ENCODE assay signal across 16 cellular contexts in genomic region chr2:219595250-219595649, GRCh38. TPM values are rescaled to one million over a fixed set of nuclear protein-coding genes. Genes with fewer than 3 reads are reported as not detected.
DNase-seq lines count a peak whose midpoint lies in the region; ATAC-seq and TF ChIP-seq lines count a peak whose summit lies in the region.
"Had no signal": no experiment of that assay in that cellular context is flagged by ENCODE, and none has a peak within 500 bp of the region (broad histone marks: within the 10 kb centered on the region; RNA-seq: fewer than 3 reads in every experiment).

No MANE protein-coding gene starts in this region.

- no peak for DNase-seq in SK-N-SH
- peak; percentile 77 for DNase-seq in KBM-7
- no peak for DNase-seq in retinal pigment epithelial cell (ENCODE audit: low read depth)
- DNase-seq in dermis blood vessel endothelial cell = no peak
- no peak for DNase-seq in GM20000 (ENCODE audit: low spot score)
- DNase-seq in GM13976 (ENCODE audit: low spot score) = no peak
- DNase-seq: activated CD4-positive, alpha-beta T cell treated with anti-CD3 and anti-CD28 coated beads, Interleukin-2, amount 10 ng/mL, durations not matched to agents 24 days and 14 days; foreskin keratinocyte; NCI-H2171 treated with DMSO at 0.1 percent for 48 hours; pancreas; stimulated activated CD4-positive, alpha-beta T cell treated with anti-CD3 and anti-CD28 coated beads, Interleukin-4, amount 100 ng/mL, for 24 hours had no signal

- in situ Hi-C loops in KBM-7 (cut with MboI; ENCODE audit: low pct_unique_long_range_greater_than_20kb, low sequenced_read_pairs) (no loop called here), GM13976 (cut with MboI; ENCODE audit: low sequenced_read_pairs, unreplicated experiment) (no loop called here)

- H3K4me1 ChIP-seq in SK-N-SH (ENCODE audit: control insufficient read depth in 1 of 2, insufficient read depth in 2 of 2, low read depth in 1 of 2, low read length in 1 of 2) = peaks cover 0 to 4% of the 10 kb centered on the region in 2 experiments; a peak in 2 of 4 replicates

- no peak for ATAC-seq in SK-N-SH treated with all-trans-retinoic acid at 6 μM for 48 hours
- ATAC-seq: activated T-helper 17 cell treated with anti-CD3 and anti-CD28 coated beads, Interleukin-2, amount 50 U/mL, for 72 hours; foreskin keratinocyte; pancreas had no signal

- no peak overlapping the region for H3K4me3 Mint-ChIP-seq in dendritic cell treated with granulocyte-macrophage colony-stimulating factor and Interleukin-4, amounts not matched to agents 40 ng/mL and 50 ng/mL, for 4 days
- H3K4me3 Mint-ChIP-seq: activated CD4-positive, alpha-beta T cell treated with anti-CD3 and anti-CD28 coated beads, Interleukin-2, amount 10 ng/mL, durations not matched to agents 24 days and 14 days; activated T-helper 17 cell treated with anti-CD3 and anti-CD28 coated beads, Interleukin-2, amount 50 U/mL, for 72 hours; stimulated activated naive CD8-positive, alpha-beta T cell treated with anti-CD3 and anti-CD28 coated beads, Interleukin-15, Interleukin-2, amounts not matched to agents 100 ng/mL and 50 ng/mL, for 24 hours had no signal

- peak overlapping the region; percentile 63 for H3K27ac Mint-ChIP-seq in dendritic cell treated with granulocyte-macrophage colony-stimulating factor and Interleukin-4, amounts not matched to agents 40 ng/mL and 50 ng/mL, for 4 days
- H3K27ac Mint-ChIP-seq: activated CD4-positive, alpha-beta T cell treated with anti-CD3 and anti-CD28 coated beads, Interleukin-2, amount 10 ng/mL, durations not matched to agents 24 days and 14 days; activated T-helper 17 cell treated with anti-CD3 and anti-CD28 coated beads, Interleukin-2, amount 50 U/mL, for 72 hours; stimulated activated naive CD8-positive, alpha-beta T cell treated with anti-CD3 and anti-CD28 coated beads, Interleukin-15, Interleukin-2, amounts not matched to agents 100 ng/mL and 50 ng/mL, for 24 hours had no signal

- H3K36me3 ChIP-seq in SK-N-SH (replicated peaks in 1 of 2; ENCODE audit: control insufficient read depth in 1 of 2, insufficient read depth in 2 of 2, low read length in 1 of 2) = no peaks in the 10 kb centered on the region
- H3K36me3 ChIP-seq: pancreas had no signal

- H3K79me2 ChIP-seq in SK-N-SH (ENCODE audit: insufficient read depth) = peaks cover 16% of the 10 kb centered on the region; the same call in 1 of the 2 replicates

- TF ChIP-seq CTCF in SK-N-SH (IDR thresholded peaks at IDR 0.05) (no peak), retinal pigment epithelial cell (conservative IDR thresholded peaks at IDR 0.05; ENCODE audit: low read depth, low read length) (peak; percentile 40), GM20000 (IDR thresholded peaks at IDR 0.05; ENCODE audit: extremely low read depth, missing control alignments) (no peak), GM13976 (IDR thresholded peaks at IDR 0.05; ENCODE audit: borderline replicate concordance, control extremely low read depth, extremely low read depth, insufficient read depth, missing control alignments) (no peak)

- no peak overlapping the region for H3K4me2 ChIP-seq in SK-N-SH

- TF ChIP-seq RAD21 in SK-N-SH (IDR thresholded peaks at IDR 0.05; ENCODE audit: low read length) = no peak

- no peaks in the 10 kb centered on the region for H3K9me3 Mint-ChIP-seq in dendritic cell treated with granulocyte-macrophage colony-stimulating factor and Interleukin-4, amounts not matched to agents 40 ng/mL and 50 ng/mL, for 4 days
- H3K9me3 Mint-ChIP-seq: activated CD4-positive, alpha-beta T cell treated with anti-CD3 and anti-CD28 coated beads, Interleukin-2, amount 10 ng/mL, durations not matched to agents 24 days and 14 days; activated T-helper 17 cell treated with anti-CD3 and anti-CD28 coated beads, Interleukin-2, amount 50 U/mL, for 72 hours; stimulated activated naive CD8-positive, alpha-beta T cell treated with anti-CD3 and anti-CD28 coated beads, Interleukin-15, Interleukin-2, amounts not matched to agents 100 ng/mL and 50 ng/mL, for 24 hours had no signal

- peaks cover 8% of the 10 kb centered on the region for H3F3A ChIP-seq in SK-N-SH (replicated peaks; ENCODE audit: insufficient read depth)

- TF ChIP-seq EP300 in SK-N-SH (IDR thresholded peaks at IDR 0.05; ENCODE audit: borderline replicate concordance in 1 of 2, low read depth in 1 of 2, low read length in 1 of 2) = no peak

- no peaks in the 10 kb centered on the region for H4K20me1 ChIP-seq in SK-N-SH (ENCODE audit: insufficient read depth)

- no peaks in the 10 kb centered on the region for H3K9me2 ChIP-seq in SK-N-SH

- H3K9ac ChIP-seq in SK-N-SH = no peak overlapping the region

- peaks cover 27% of the 10 kb centered on the region for H3K4me1 Mint-ChIP-seq in dendritic cell treated with granulocyte-macrophage colony-stimulating factor and Interleukin-4, amounts not matched to agents 40 ng/mL and 50 ng/mL, for 4 days (ENCODE audit: low read depth)

- H3K27ac ChIP-seq in SK-N-SH (ENCODE audit: low read depth in 2 of 2, low read length in 1 of 2) = no peak overlapping the region; a peak in 1 of 4 replicates
- H3K27ac ChIP-seq: foreskin keratinocyte, pancreas had no signal

- CTCF ChIA-PET in SK-N-SH (lab: Yijun Ruan, JAX) = interaction anchor here (0.7 to 4.9 kb wide), 10 partner anchors 35 to 74 kb away, joined by 3 to 37 read pairs (median 3); partner anchors contain the start of genes CHPF and TMEM198

- no peaks in the 10 kb centered on the region for H3K9me3 ChIP-seq in SK-N-SH
- H3K9me3 ChIP-seq: pancreas had no signal

- intact Hi-C loops in dendritic cell treated with granulocyte-macrophage colony-stimulating factor and Interleukin-4, amounts not matched to agents 40 ng/mL and 50 ng/mL, for 4 days (cut with micrococcal nuclease) = loop anchor here (5.0 kb wide), 3 partner anchors 47 to 198 kb away; partner anchors contain the start of gene GMPPA

- H2AFZ ChIP-seq in SK-N-SH (ENCODE audit: low read depth) = no peak overlapping the region

- WGBS in SK-N-SH (ENCODE audit: low lambda C conversion rate) = 74% methylated on average over 3 of the region's 3 CpGs

- peaks cover 12% of the 10 kb centered on the region for H3K27me3 Mint-ChIP-seq in dendritic cell treated with granulocyte-macrophage colony-stimulating factor and Interleukin-4, amounts not matched to agents 40 ng/mL and 50 ng/mL, for 4 days

- POLR2A ChIA-PET in SK-N-SH (lab: Yijun Ruan, JAX) = interaction anchor here (2.3 to 3.9 kb wide), 2 partner anchors 24 to 35 kb away, joined by 9 to 56 read pairs; partner anchors contain the start of genes INHA and OBSL1

- H3K36me3 Mint-ChIP-seq in dendritic cell treated with granulocyte-macrophage colony-stimulating factor and Interleukin-4, amounts not matched to agents 40 ng/mL and 50 ng/mL, for 4 days (ENCODE audit: low read depth) = peaks cover 19% of the 10 kb centered on the region

- H3K4me3 ChIP-seq in SK-N-SH (ENCODE audit: low read depth in 2 of 2, low read length in 1 of 2) (no peak overlapping the region), retinal pigment epithelial cell (ENCODE audit: low read length) (no peak overlapping the region)
- H3K4me3 ChIP-seq: coronary artery, pancreas had no signal

- no peaks in the 10 kb centered on the region for H3K27me3 ChIP-seq in SK-N-SH (ENCODE audit: insufficient read depth)
- H3K27me3 ChIP-seq: foreskin keratinocyte, pancreas had no signal

TF ChIP-seq in SK-N-SH, 30 proteins besides CTCF, POLR2A, EP300 and RAD21:
- TF ChIP-seq SIN3A (IDR thresholded peaks at IDR 0.05; ENCODE audit: borderline replicate concordance, low read depth, low read length) = no peak
- TF ChIP-seq NFIC (IDR thresholded peaks at IDR 0.05; ENCODE audit: borderline replicate concordance) = 0 out of 2 replicates have a peak, but pooled peaks have one; percentile 7

TF ChIP-seq in SK-N-SH treated with all-trans-retinoic acid at 6 μM for 48 hours, 23 proteins besides CTCF, POLR2A, EP300 and RAD21 (continues in another document):
- TF ChIP-seq ZFP3 (CRISPR knock-in tag; IDR thresholded peaks at IDR 0.05) (no peak), PPARA (CRISPR knock-in tag; IDR thresholded peaks at IDR 0.05; ENCODE audit: borderline replicate concordance) (no peak), POU6F1 (CRISPR knock-in tag; IDR thresholded peaks at IDR 0.05; ENCODE audit: borderline replicate concordance, low read depth) (no peak)

RNA-seq across cellular contexts. Expression of gene STK11IP, which starts 2.4 kb away (rescaled TPM):
- polyA plus RNA-seq in SK-N-SH (2012; rRNA removed) = 22.1 and 22.9 TPM in 2 replicates
- polyA plus RNA-seq in SK-N-SH (2012; cell fraction: cytosol; rRNA removed) = 4.1 and 5.5 TPM in 2 replicates
- 141 and 185 TPM in 2 replicates for polyA plus RNA-seq in SK-N-SH (2012; cell fraction: nucleus; rRNA removed)
- total RNA-seq in dermis blood vessel endothelial cell = 10.0 and 13.9 TPM in 2 replicates

RNA-seq across cellular contexts. Expression of gene INHA, which starts 23.1 kb away (rescaled TPM):
- 1.2 and 1.6 TPM in 2 replicates for polyA plus RNA-seq in SK-N-SH (2012; rRNA removed)
- 0.10 and 0.22 TPM in 2 replicates for polyA plus RNA-seq in SK-N-SH (2012; cell fraction: cytosol; rRNA removed)
- 13.8 and 15.1 TPM in 2 replicates for polyA plus RNA-seq in SK-N-SH (2012; cell fraction: nucleus; rRNA removed)
- not detected in 2 replicates for total RNA-seq in dermis blood vessel endothelial cell
- total RNA-seq: activated CD4-positive, alpha-beta T cell treated with anti-CD3 and anti-CD28 coated beads, Interleukin-2, amount 10 ng/mL, durations not matched to agents 24 days and 14 days; activated T-helper 17 cell treated with anti-CD3 and anti-CD28 coated beads, Interleukin-2, amount 50 U/mL, for 72 hours had no signal

RNA-seq across cellular contexts. Expression of gene OBSL1, which starts 23.9 kb away (rescaled TPM):
- polyA plus RNA-seq in SK-N-SH (2012; rRNA removed) = 70.9 and 93.0 TPM in 2 replicates
- 27.1 and 45.0 TPM in 2 replicates for polyA plus RNA-seq in SK-N-SH (2012; cell fraction: cytosol; rRNA removed)
- polyA plus RNA-seq in SK-N-SH (2012; cell fraction: nucleus; rRNA removed) = 274 and 319 TPM in 2 replicates
- total RNA-seq in dermis blood vessel endothelial cell = 38.8 TPM in 2 replicates

RNA-seq across cellular contexts. Expression of gene SLC4A3, which starts 32.2 kb away (rescaled TPM):
- polyA plus RNA-seq in SK-N-SH (2012; rRNA removed) = 12.2 and 12.3 TPM in 2 replicates
- polyA plus RNA-seq in SK-N-SH (2012; cell fraction: cytosol; rRNA removed) = 3.9 and 5.1 TPM in 2 replicates
- polyA plus RNA-seq in SK-N-SH (2012; cell fraction: nucleus; rRNA removed) = 53.0 and 74.5 TPM in 2 replicates
- 0.17 and 0.37 TPM in 2 replicates for total RNA-seq in dermis blood vessel endothelial cell
- total RNA-seq: activated T-helper 17 cell treated with anti-CD3 and anti-CD28 coated beads, Interleukin-2, amount 50 U/mL, for 72 hours had no signal

RNA-seq across cellular contexts. Expression of gene TMEM198, which starts 51.4 kb away (rescaled TPM):
- 4.7 and 7.0 TPM in 2 replicates for polyA plus RNA-seq in SK-N-SH (2012; rRNA removed)
- polyA plus RNA-seq in SK-N-SH (2012; cell fraction: cytosol; rRNA removed) = 1.0 and 1.7 TPM in 2 replicates
- polyA plus RNA-seq in SK-N-SH (2012; cell fraction: nucleus; rRNA removed) = 43.9 and 63.2 TPM in 2 replicates
- total RNA-seq in dermis blood vessel endothelial cell = under 0.01 TPM in 1 of 2 replicates, not detected in the other
